In genomic region chr5:81749186-81749561, GRCh38 we compare ENCODE assay signal across 8 cellular contexts. TPM values are rescaled to one million over a fixed set of nuclear protein-coding genes. Genes with fewer than 3 reads are reported as not detected.
A peak's percentile ranks its signal among the peaks of the same experiment; 100 is the strongest.
DNase-seq lines count a peak whose midpoint lies in the region; ATAC-seq, FAIRE-seq and TF ChIP-seq lines count a peak whose summit lies in the region.

No MANE protein-coding gene starts in this region.

- DNase-seq in GM12892 (ENCODE audit: insufficient read length) (no peak), SK-N-DZ (ENCODE audit: low spot score) (peak; percentile 16), fibroblast of lung (ENCODE audit: low read depth in 2 of 2) (peak in 1 of 2 donors; percentile 48), sigmoid colon (no peak), NCI-H1092 treated with DMSO at 0.1 percent for 48 hours (lab: John Stamatoyannopoulos, UW) (no peak), NCI-H1105 treated with DMSO at 0.1 percent for 48 hours (lab: John Stamatoyannopoulos, UW) (no peak)

- peak; percentile 42 for FAIRE-seq in GM12892 (lab: Jason Lieb, UNC)

- no peak for TF ChIP-seq POLR2A in GM12892 (IDR thresholded peaks at IDR 0.05; ENCODE audit: low read depth, low read length)
- TF ChIP-seq POLR2A in sigmoid colon (IDR thresholded peaks at IDR 0.05), result no peak

- WGBS in sigmoid colon, 2 donors, result 21 to 28% methylated on average over 7 of the region's 7 CpGs

- H3K36me3 ChIP-seq in fibroblast of lung (ENCODE audit: control insufficient read depth, insufficient read depth, low read length) (no peaks in the 10 kb centered on the region), sigmoid colon (no peaks in the 10 kb centered on the region)

- H3K27ac ChIP-seq in fibroblast of lung (ENCODE audit: insufficient read depth, low read length), result peak overlapping the region; percentile 1
- peak overlapping the region; percentile 95 to 99 (median 96) for H3K27ac ChIP-seq in sigmoid colon

- H4K20me1 ChIP-seq in fibroblast of lung (ENCODE audit: control insufficient read depth, extremely low read depth, insufficient read depth, low read length), result peaks cover 2% of the 10 kb centered on the region

- H3K9me3 ChIP-seq in fibroblast of lung (ENCODE audit: control insufficient read depth, insufficient read depth, low read depth, low read length) (no peaks in the 10 kb centered on the region), sigmoid colon (no peaks in the 10 kb centered on the region)

- no peak for TF ChIP-seq EP300 in sigmoid colon (IDR thresholded peaks at IDR 0.05)

- peak overlapping the region; percentile 4 for H3K9ac ChIP-seq in fibroblast of lung (ENCODE audit: insufficient read depth, low read length)

- no peak overlapping the region for H2AFZ ChIP-seq in fibroblast of lung (ENCODE audit: low read length)

- intact Hi-C loops in sigmoid colon (cut with DNase I), result no loop called here

- TF ChIP-seq CTCF in fibroblast of lung (conservative IDR thresholded peaks at IDR 0.05 in 1 of 2, IDR thresholded peaks at IDR 0.05 in 1 of 2; ENCODE audit: low read depth in 1 of 2, low read length in 2 of 2), result no peak
- TF ChIP-seq CTCF in sigmoid colon (IDR thresholded peaks at IDR 0.05), result no peak

- no peak for ATAC-seq in HG03025 (IDR thresholded peaks at IDR 0.05; ENCODE audit: low FRiP score, unreplicated experiment)
- no peak for ATAC-seq in GM21717 (IDR thresholded peaks at IDR 0.05; ENCODE audit: unreplicated experiment)

- H3K27me3 ChIP-seq in fibroblast of lung (ENCODE audit: control insufficient read depth, insufficient read depth, low read length), result no peaks in the 10 kb centered on the region
- no peaks in the 10 kb centered on the region for H3K27me3 ChIP-seq in sigmoid colon

- peaks cover 30% of the 10 kb centered on the region for H3K79me2 ChIP-seq in fibroblast of lung (ENCODE audit: control insufficient read depth, insufficient read depth, low read length)

- H3K4me1 ChIP-seq in fibroblast of lung (ENCODE audit: control insufficient read depth, extremely low read depth, insufficient read depth, low read length) (peaks cover 6% of the 10 kb centered on the region), sigmoid colon (peaks cover 0 to 55% (median 33%) of the 10 kb centered on the region in 4 donors)

- H3K4me3 ChIP-seq in fibroblast of lung (replicated peaks in 1 of 4; ENCODE audit: control extremely low read depth in 1 of 4, insufficient read depth in 1 of 4, low read depth in 3 of 4, low read length in 4 of 4), result peak overlapping the region; percentile 47 to 91 (median 68)
- peak overlapping the region; percentile 67 to 89 (median 82) for H3K4me3 ChIP-seq in sigmoid colon

- H3K4me2 ChIP-seq in fibroblast of lung (ENCODE audit: extremely low read depth, insufficient read depth, low read length), result peak overlapping the region; percentile 73

RNA-seq across cellular contexts. Expression of gene SSBP2, which starts 1.7 kb away (rescaled TPM):
- 63.9 TPM for polyA plus RNA-seq in GM12892 (2012; ENCODE audit: missing spikeins)
- polyA plus RNA-seq in SK-N-DZ (2014; cell fraction: cytosol; rRNA removed), result 34.9 and 39.0 TPM in 2 replicates
- polyA plus RNA-seq in SK-N-DZ (2014; cell fraction: nucleus; rRNA removed), result 37.0 and 42.1 TPM in 2 replicates
- total RNA-seq in fibroblast of lung (30.8 and 44.4 TPM in 2 replicates), sigmoid colon (10 to 100 TPM; 68.7 to 89.2 (median 84.6) TPM)
- polyA plus RNA-seq in fibroblast of lung (47.5 and 63.1 TPM in 2 replicates), sigmoid colon (10 to 100 TPM in 2 of 3 donors, 1 to 10 TPM in 1; 9.9 to 19.2 (median 14.1) TPM)
- 33.1 and 46.6 TPM in 2 replicates for polyA plus RNA-seq in fibroblast of lung (2012)
- polyA minus RNA-seq in fibroblast of lung (ENCODE audit: low replicate concordance), result 40.9 and 75.2 TPM in 2 replicates
